8 cellular contexts compared by ENCODE assay signal in genomic region chr11:69674886-69675714, GRCh38. TPM values are rescaled to one million over a fixed set of nuclear protein-coding genes. Genes with fewer than 3 reads are reported as not detected.
A peak's percentile ranks its signal among the peaks of the same experiment; 100 is the strongest.
DNase-seq lines count a peak whose midpoint lies in the region; ATAC-seq, FAIRE-seq and TF ChIP-seq lines count a peak whose summit lies in the region.

TSS of gene LTO1 (minus strand) at chr11:69675353. CDS start at chr11:69675239, 114 bp downstream.

- H2AFZ ChIP-seq in HepG2 (ENCODE audit: low read length) = no peak within 1 kb of the TSS

- peak within 1 kb of the TSS; percentile 75 to 96 (median 91) for H3K27ac ChIP-seq in BLaER1 treated with 17β-estradiol and CSF1 and Interleukin-3, amounts not matched to agents 10 nM and 100 nM
- peak within 1 kb of the TSS; percentile 76 for H3K27ac ChIP-seq in HepG2 (ENCODE audit: extremely low read length, insufficient read depth, low read length)

- no peaks in the 10 kb centered on the region for H3K27me3 ChIP-seq in BLaER1 treated with 17β-estradiol and CSF1 and Interleukin-3, amounts not matched to agents 10 nM and 100 nM
- H3K27me3 ChIP-seq in HepG2 (ENCODE audit: control insufficient read depth in 1 of 2, insufficient read depth in 2 of 2, low read length in 2 of 2) = no peaks in the 10 kb centered on the region

- H3K4me2 ChIP-seq in BLaER1 treated with 17β-estradiol and CSF1 and Interleukin-3, amounts not matched to agents 10 nM and 100 nM = peak within 1 kb of the TSS; percentile 94 to 100 (median 97)
- peak within 1 kb of the TSS; percentile 90 for H3K4me2 ChIP-seq in HepG2 (ENCODE audit: low read depth, low read length)

- H3K9ac ChIP-seq in BLaER1 treated with 17β-estradiol and CSF1 and Interleukin-3, amounts not matched to agents 10 nM and 100 nM = peak within 1 kb of the TSS; percentile 87 to 96 (median 94)
- peak within 1 kb of the TSS; percentile 97 for H3K9ac ChIP-seq in HepG2 (ENCODE audit: insufficient read depth, low read depth, low read length)

- POLR2A ChIA-PET in HepG2 (lab: Yijun Ruan, JAX) = interaction anchor here (0.6 to 4.1 kb wide), 19 partner anchors 9 to 573 kb away, joined by 3 to 80 read pairs (median 4); no protein-coding TSS in a partner anchor

- peak; percentile 86 for ATAC-seq in GM19351 (IDR thresholded peaks at IDR 0.05; ENCODE audit: unreplicated experiment)
- ATAC-seq in HG03558 (IDR thresholded peaks at IDR 0.05; ENCODE audit: extremely low read depth, unreplicated experiment) = peak; percentile 55
- peak; percentile 91 for ATAC-seq in HepG2

- in situ Hi-C loops in HepG2 (cut with HindIII; ENCODE audit: extremely low pct_ligation_motif_present, low pct_unique_long_range_greater_than_20kb) = loop anchor here (10.0 kb wide), 1 partner anchor 570 kb away; no protein-coding TSS in a partner anchor

- peak; percentile 92 for DNase-seq in NCI-H82 (lab: John Stamatoyannopoulos, UW)
- peak; percentile 94 for DNase-seq in activated CD4-positive, alpha-beta T cell treated with anti-CD3 and anti-CD28 coated beads, Interleukin-2, amount 50 U/mL, for 48 hours
- DNase-seq in dermis blood vessel endothelial cell = peak; percentile 97
- peak; percentile 88 for DNase-seq in HepG2 (ENCODE audit: low spot score)
- DNase-seq in stimulated activated CD4-positive, alpha-beta T cell treated with anti-CD3 and anti-CD28 coated beads, Interleukin-2, amount 100 ng/mL, for 48 hours = peak; percentile 95 to 97

- peak; percentile 57 for FAIRE-seq in HepG2 (lab: Jason Lieb, UNC)

- peak within 1 kb of the TSS; percentile 74 to 99 (median 88) for H3K4me3 ChIP-seq in BLaER1 treated with 17β-estradiol and CSF1 and Interleukin-3, amounts not matched to agents 10 nM and 100 nM
- peak within 1 kb of the TSS; percentile 86 to 96 (median 90) for H3K4me3 ChIP-seq in HepG2 (replicated peaks in 1 of 3; ENCODE audit: insufficient read depth in 1 of 3, low read depth in 2 of 3, low read length in 3 of 3)

- peaks cover 20% of the 10 kb centered on the region for H3K79me2 ChIP-seq in HepG2 (ENCODE audit: insufficient read depth, low read length)

- TF ChIP-seq EP300 in HepG2 (IDR thresholded peaks at IDR 0.05; ENCODE audit: low read depth in 2 of 2, low read length in 2 of 2) = peak in 1 of 2 experiments; percentile 25; a peak in 2 of 4 replicates
- TF ChIP-seq EP300 in HepG2 (CRISPR knock-in tag; IDR thresholded peaks at IDR 0.05; ENCODE audit: borderline replicate concordance) = peak; percentile 50; the same call in 1 of the 2 replicates

- no peak for TF ChIP-seq CTCF in HepG2 (CRISPR knock-in tag; IDR thresholded peaks at IDR 0.05)

- TF ChIP-seq RAD21 in HepG2 (CRISPR knock-in tag; IDR thresholded peaks at IDR 0.05) = no peak; the same call in 1 of the 2 replicates

- WGBS in HepG2 (ENCODE audit: low lambda C conversion rate) = 0% methylated on average over 2 of the region's 72 CpGs

- intact Hi-C loops in HepG2 (cut with micrococcal nuclease; ENCODE audit: unreplicated experiment) = no loop called here

- H3K4me1 ChIP-seq in BLaER1 treated with 17β-estradiol and CSF1 and Interleukin-3, amounts not matched to agents 10 nM and 100 nM = peaks cover 19 to 44% (median 33%) of the 10 kb centered on the region in 10 experiments
- peaks cover 36% of the 10 kb centered on the region for H3K4me1 ChIP-seq in HepG2 (ENCODE audit: insufficient read depth, low read length)

- TF ChIP-seq POLR2A in HepG2 (IDR thresholded peaks at IDR 0.05; ENCODE audit: insufficient read depth in 1 of 2, low read depth in 2 of 2, low read length in 2 of 2) = peak; percentile 68 to 85

- peaks cover 28 to 34% (median 31%) of the 10 kb centered on the region in 11 experiments for H3K36me3 ChIP-seq in BLaER1 treated with 17β-estradiol and CSF1 and Interleukin-3, amounts not matched to agents 10 nM and 100 nM
- H3K36me3 ChIP-seq in HepG2 (replicated peaks in 1 of 2; ENCODE audit: control insufficient read depth in 1 of 2, insufficient read depth in 2 of 2, low read length in 2 of 2) = peaks cover 4 to 17% of the 10 kb centered on the region in 2 experiments; a peak in 4 of 5 replicates

- CTCF ChIA-PET in HepG2 (lab: Yijun Ruan, JAX; ENCODE audit: low intra/inter-chr PET ratio, low total read pairs) = interaction anchor here (1.1 kb wide), 1 partner anchor 32 kb away, joined by 4 read pairs; no protein-coding TSS in a partner anchor

- peaks cover 15 to 49% (median 47%) of the 10 kb centered on the region in 11 experiments; a peak in 21 of 22 replicates for H4K20me1 ChIP-seq in BLaER1 treated with 17β-estradiol and CSF1 and Interleukin-3, amounts not matched to agents 10 nM and 100 nM
- H4K20me1 ChIP-seq in HepG2 (ENCODE audit: insufficient read depth, low read length) = peaks cover 3% of the 10 kb centered on the region; the same call in 1 of the 2 replicates

- BruUV-seq in HepG2 (replicated peaks; lab: Mats Ljungman, UMichigan) = no TSS peak

- H3K9me3 ChIP-seq in BLaER1 treated with 17β-estradiol and CSF1 and Interleukin-3, amounts not matched to agents 10 nM and 100 nM (replicated peaks in 1 of 11) = no peaks in the 10 kb centered on the region
- no peaks in the 10 kb centered on the region for H3K9me3 ChIP-seq in HepG2 (ENCODE audit: low read length)

TF ChIP-seq in HepG2, 621 proteins besides CTCF, POLR2A, EP300 and RAD21 (continues in another document):
- TF ChIP-seq TGIF2 (CRISPR knock-in tag; IDR thresholded peaks at IDR 0.05) (peak; percentile 50; the same call in 1 of the 2 replicates), LRRFIP1 (CRISPR knock-in tag; conservative IDR thresholded peaks at IDR 0.05) (no peak), NFE2L1 (CRISPR knock-in tag; IDR thresholded peaks at IDR 0.05; ENCODE audit: borderline replicate concordance) (no peak; the same call in 1 of the 2 replicates), ZNF331 (CRISPR knock-in tag; IDR thresholded peaks at IDR 0.05) (peak; percentile 61; the same call in 1 of the 2 replicates), GTF2F1 (IDR thresholded peaks at IDR 0.05; ENCODE audit: low read length) (no peak), DNMT3B (CRISPR knock-in tag; conservative IDR thresholded peaks at IDR 0.05) (no peak), ATM (IDR thresholded peaks at IDR 0.05; ENCODE audit: borderline replicate concordance) (no peak)

RNA-seq across cellular contexts. Expression of gene LTO1, which starts in this region (rescaled TPM):
- total RNA-seq in dermis blood vessel endothelial cell (11.9 and 16.0 TPM in 2 replicates), HepG2 (2016; rRNA removed; fragmentation: Illumina TruSeq; extraction: Trizol) (11.3 and 15.0 TPM in 2 replicates)
- total RNA-seq in HepG2 (2016; cell fraction: cytosol; rRNA removed; fragmentation: Illumina TruSeq; extraction: Trizol; ENCODE audit: low read depth) = 9.2 and 10.5 TPM in 2 replicates
- total RNA-seq in HepG2 (2016; cell fraction: insoluble cytoplasmic fraction; rRNA removed; fragmentation: Illumina TruSeq; extraction: Trizol) = 9.0 and 17.0 TPM in 2 replicates
- total RNA-seq in HepG2 (2016; cell fraction: membrane; rRNA removed; fragmentation: Illumina TruSeq; extraction: Trizol) = 11.5 and 13.4 TPM in 2 replicates
- total RNA-seq in HepG2 (2016; cell fraction: nucleus; rRNA removed; fragmentation: Illumina TruSeq; extraction: Trizol) = 17.6 and 20.5 TPM in 2 replicates
- polyA plus RNA-seq in HepG2 (2011; rRNA removed) = 11.8 and 13.8 TPM in 2 replicates
- 9.3 TPM in 2 replicates for polyA plus RNA-seq in HepG2 (2011; cell fraction: cytosol; rRNA removed)
- polyA plus RNA-seq in HepG2 (2011; cell fraction: nucleus; rRNA removed) = 32.0 and 35.0 TPM in 2 replicates
- polyA plus RNA-seq in HepG2 (2012) = 10.6 and 11.8 TPM in 2 replicates
- polyA plus RNA-seq in HepG2 (2016; cell fraction: cytosol; fragmentation: Illumina TruSeq; extraction: Trizol; ENCODE audit: low read depth) = 5.3 and 6.8 TPM in 2 replicates
- 13.9 and 14.6 TPM in 2 replicates for polyA plus RNA-seq in HepG2 (2016; cell fraction: insoluble cytoplasmic fraction; fragmentation: Illumina TruSeq; extraction: Trizol; ENCODE audit: low read depth)
- polyA plus RNA-seq in HepG2 (2016; cell fraction: membrane; fragmentation: Illumina TruSeq; extraction: Trizol; ENCODE audit: low read depth) = 9.0 and 9.4 TPM in 2 replicates
- 40.5 and 43.2 TPM in 2 replicates for polyA plus RNA-seq in HepG2 (2016; cell fraction: nucleus; fragmentation: Illumina TruSeq; extraction: Trizol; ENCODE audit: insufficient read depth, low read depth)
- polyA minus RNA-seq in HepG2 (2011; rRNA and poly(A)+ RNA removed; ENCODE audit: low replicate concordance) = 17.9 and 33.2 TPM in 2 replicates
- polyA minus RNA-seq in HepG2 (2011; cell fraction: cytosol; rRNA and poly(A)+ RNA removed) = 4.6 TPM in 2 replicates
- polyA minus RNA-seq in HepG2 (2011; cell fraction: nucleus; rRNA and poly(A)+ RNA removed) = 22.3 and 29.4 TPM in 2 replicates

Comparison
In these comparisons a context has a peak if more than half of its experiments do, and no peak if none do; other contexts are left out.
1. Peak in every context shown above with its lines: DNase-seq, ATAC-seq, H3K4me3 ChIP-seq and H3K27ac ChIP-seq.